ENCODE assay signal across 21 cellular contexts in the genomic region with DNA sequence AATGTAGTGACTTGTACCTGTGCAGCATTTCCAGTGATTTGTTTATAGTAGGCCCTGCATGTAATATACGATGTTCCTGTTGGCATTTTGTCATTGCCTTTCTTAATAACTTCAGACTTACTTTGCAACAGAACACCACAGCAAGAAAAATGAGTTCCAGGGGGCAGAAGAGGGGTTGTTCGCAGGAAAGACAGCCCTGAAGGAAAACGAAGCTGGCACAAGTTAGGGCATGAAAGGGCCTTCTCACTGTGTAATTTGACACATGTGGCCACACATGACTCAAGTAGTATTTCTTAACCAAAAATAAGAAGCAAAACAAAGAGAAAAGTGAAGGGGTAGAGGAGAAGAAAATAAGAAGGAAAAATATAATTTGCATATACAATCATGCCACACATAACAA.
"Had no signal": no experiment of that assay in that cellular context is flagged by ENCODE, and none has a peak within 500 bp of the region (broad histone marks: within the 10 kb centered on the region; RNA-seq: fewer than 3 reads in every experiment).

No MANE protein-coding gene starts in this region.

- H3K9me3 Mint-ChIP-seq: activated CD4-positive, alpha-beta memory T cell treated with anti-CD3 and anti-CD28 coated beads, Interleukin-2, amount 10 ng/mL, durations not matched to agents 7 days and 5 days; activated naive CD4-positive, alpha-beta T cell treated with anti-CD3 and anti-CD28 coated beads for 36 hours had no signal

- H3K27ac ChIP-seq: SK-N-MC had no signal

- H3K27ac Mint-ChIP-seq: activated CD4-positive, alpha-beta memory T cell treated with anti-CD3 and anti-CD28 coated beads, Interleukin-2, amount 10 ng/mL, durations not matched to agents 7 days and 5 days; activated naive CD4-positive, alpha-beta T cell treated with anti-CD3 and anti-CD28 coated beads for 36 hours; activated naive CD8-positive, alpha-beta T cell; activated T-helper 17 cell treated with anti-CD3 and anti-CD28 coated beads, Interleukin-2, amount 50 U/mL, for 72 hours; T-cell had no signal

- H3K27me3 Mint-ChIP-seq: activated CD4-positive, alpha-beta memory T cell treated with anti-CD3 and anti-CD28 coated beads, Interleukin-2, amount 10 ng/mL, durations not matched to agents 7 days and 5 days; activated naive CD8-positive, alpha-beta T cell; activated T-helper 17 cell treated with anti-CD3 and anti-CD28 coated beads, Interleukin-2, amount 50 U/mL, for 72 hours; T-cell had no signal

- H3K4me3 Mint-ChIP-seq: activated CD4-positive, alpha-beta memory T cell treated with anti-CD3 and anti-CD28 coated beads, Interleukin-2, amount 10 ng/mL, durations not matched to agents 7 days and 5 days; activated naive CD4-positive, alpha-beta T cell treated with anti-CD3 and anti-CD28 coated beads for 36 hours; activated naive CD8-positive, alpha-beta T cell; activated T-helper 17 cell treated with anti-CD3 and anti-CD28 coated beads, Interleukin-2, amount 50 U/mL, for 72 hours; T-cell had no signal

- H3K4me3 ChIP-seq: SK-N-MC had no signal

- DNase-seq: activated CD4-positive, alpha-beta memory T cell treated with anti-CD3 and anti-CD28 coated beads, Interleukin-2, amount 10 ng/mL, durations not matched to agents 7 days and 5 days; activated CD4-positive, alpha-beta T cell treated with anti-CD3 and anti-CD28 coated beads, Interleukin-2, amount 50 U/mL, for 1 hour; activated CD4-positive, CD25-positive, alpha-beta regulatory T cell; activated gamma-delta T cell; activated naive CD4-positive, alpha-beta T cell treated with anti-CD3 and anti-CD28 coated beads for 36 hours; activated T-cell treated with anti-CD3 and anti-CD28 coated beads for 4 hours; activated T-cell treated with anti-CD3 and anti-CD28 coated beads, Interleukin-2, amount 50 U/mL, for 48 hours; central memory CD4-positive, alpha-beta T cell; NCI-H1048; NCI-H1417; NCI-H1930; NCI-H510A treated with DMSO at 0.1 percent for 48 hours; NCI-H69; NK-92 treated with Interleukin-12 subunit alpha and Interleukin-12 subunit beta, amount 100 ng/mL, for 24 hours; T-cell; T-helper 2 cell; T1000 had no signal

- H3K4me1 Mint-ChIP-seq: activated CD4-positive, alpha-beta memory T cell treated with anti-CD3 and anti-CD28 coated beads, Interleukin-2, amount 10 ng/mL, durations not matched to agents 7 days and 5 days; activated T-helper 17 cell treated with anti-CD3 and anti-CD28 coated beads, Interleukin-2, amount 50 U/mL, for 72 hours; T-cell had no signal

- ATAC-seq: activated T-helper 17 cell treated with anti-CD3 and anti-CD28 coated beads, Interleukin-2, amount 50 U/mL, for 72 hours; Right ventricle myocardium inferior; T-cell had no signal

- H3K36me3 Mint-ChIP-seq: activated naive CD8-positive, alpha-beta T cell; T-cell had no signal
